Comparison of ENCODE assay signal across 14 cellular contexts in the genomic region with DNA sequence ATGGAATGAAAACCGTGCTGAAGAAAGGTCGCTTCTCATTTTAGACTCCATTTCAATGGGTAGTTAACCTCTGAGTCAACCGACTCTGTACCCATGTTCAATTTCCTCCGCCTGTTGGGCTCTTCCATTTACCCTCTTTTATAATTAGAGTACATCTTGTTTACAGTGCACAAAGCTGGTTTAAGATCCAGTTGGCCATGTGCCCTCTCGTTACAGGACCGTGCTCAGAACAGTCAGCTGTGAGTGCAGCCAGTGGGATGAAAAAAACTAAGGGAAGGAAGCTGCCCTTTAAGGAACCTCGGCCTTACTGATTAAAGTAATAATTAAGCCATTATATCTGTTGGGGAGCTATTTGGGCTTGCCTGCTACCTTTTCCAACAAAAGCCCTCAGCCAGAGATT.
DNase-seq lines count a peak whose midpoint lies in the region; ATAC-seq, FAIRE-seq and TF ChIP-seq lines count a peak whose summit lies in the region.
"Had no signal": no experiment of that assay in that cellular context is flagged by ENCODE, and none has a peak within 500 bp of the region (broad histone marks: within the 10 kb centered on the region; RNA-seq: fewer than 3 reads in every experiment).

No MANE protein-coding gene starts in this region.

- H3K27ac ChIP-seq in kidney (ENCODE audit: low read depth in 2 of 2, low read length in 2 of 2) (peak overlapping the region; percentile 79 to 81), skeletal muscle tissue (ENCODE audit: low read depth, low read length) (peak overlapping the region; percentile 32)
- H3K27ac ChIP-seq: BLaER1 had no signal

- no peak overlapping the region for H3K4me3 Mint-ChIP-seq in activated CD4-positive, alpha-beta T cell treated with anti-CD3 and anti-CD28 coated beads for 36 hours
- H3K4me3 Mint-ChIP-seq: activated CD8-positive, alpha-beta memory T cell treated with anti-CD3 and anti-CD28 coated beads, Interleukin-2, amount 10 ng/mL, durations not matched to agents 7 days and 5 days; neural crest cell; stimulated activated effector memory CD8-positive, alpha-beta T cell treated with anti-CD3 and anti-CD28 coated beads, Interleukin-12 subunit alpha, Interleukin-12 subunit beta, amount 100 ng/mL, for 72 hours had no signal

- no peaks in the 10 kb centered on the region for H3K36me3 ChIP-seq in kidney (ENCODE audit: control insufficient read depth in 1 of 2, insufficient read depth in 2 of 2, low read length in 2 of 2)
- no peaks in the 10 kb centered on the region for H3K36me3 ChIP-seq in skeletal muscle tissue (ENCODE audit: control insufficient read depth in 3 of 3, insufficient read depth in 3 of 3, low read length in 3 of 3)
- H3K36me3 ChIP-seq: BLaER1 had no signal

- intact Hi-C loops in kidney (cut with DNase I): no loop called here
- intact Hi-C loops in activated CD4-positive, alpha-beta T cell treated with anti-CD3 and anti-CD28 coated beads for 36 hours (cut with DNase I, micrococcal nuclease): no loop called here

- POLR2A ChIA-PET in activated CD4-positive, alpha-beta T cell treated with anti-CD3 and anti-CD28 coated beads for 36 hours (lab: Charles Lee): no interaction called here

- H3K27me3 Mint-ChIP-seq in activated CD4-positive, alpha-beta T cell treated with anti-CD3 and anti-CD28 coated beads for 36 hours: peaks cover 11% of the 10 kb centered on the region

- H3K9me3 ChIP-seq in kidney (ENCODE audit: control insufficient read depth in 1 of 2, low read length in 2 of 2) (no peaks in the 10 kb centered on the region), skeletal muscle tissue (ENCODE audit: control insufficient read depth in 3 of 3, low read length in 3 of 3) (no peaks in the 10 kb centered on the region)
- H3K9me3 ChIP-seq: BLaER1 had no signal

- peak; percentile 97 for FAIRE-seq in TTC549 (lab: Jason Lieb, UNC)
- peak; percentile 3 for FAIRE-seq in kidney (lab: Jason Lieb, UNC)
- FAIRE-seq: frontal cortex had no signal

- no peak overlapping the region for H3K27ac Mint-ChIP-seq in activated CD4-positive, alpha-beta T cell treated with anti-CD3 and anti-CD28 coated beads for 36 hours
- H3K27ac Mint-ChIP-seq: activated CD8-positive, alpha-beta memory T cell treated with anti-CD3 and anti-CD28 coated beads, Interleukin-2, amount 10 ng/mL, durations not matched to agents 7 days and 5 days; stimulated activated effector memory CD8-positive, alpha-beta T cell treated with anti-CD3 and anti-CD28 coated beads, Interleukin-12 subunit alpha, Interleukin-12 subunit beta, amount 100 ng/mL, for 72 hours had no signal

- H3K4me3 ChIP-seq in kidney (ENCODE audit: low read length in 2 of 2) (peak overlapping the region in 1 of 2 donors; percentile 43), skeletal muscle tissue (ENCODE audit: low read length in 3 of 3) (no peak overlapping the region)
- H3K4me3 ChIP-seq: BLaER1 had no signal

- H3K9ac ChIP-seq in kidney (ENCODE audit: low read length in 2 of 2) (peak overlapping the region in 1 of 2 donors; percentile 20), skeletal muscle tissue (ENCODE audit: low read depth in 1 of 3, low read length in 3 of 3) (no peak overlapping the region)
- H3K9ac ChIP-seq: BLaER1 had no signal

- no peaks in the 10 kb centered on the region for H3K9me3 Mint-ChIP-seq in activated CD4-positive, alpha-beta T cell treated with anti-CD3 and anti-CD28 coated beads for 36 hours (ENCODE audit: low read depth)
- H3K9me3 Mint-ChIP-seq: neural crest cell; stimulated activated effector memory CD8-positive, alpha-beta T cell treated with anti-CD3 and anti-CD28 coated beads, Interleukin-12 subunit alpha, Interleukin-12 subunit beta, amount 100 ng/mL, for 72 hours had no signal

- no peaks in the 10 kb centered on the region for H3K4me1 Mint-ChIP-seq in activated CD4-positive, alpha-beta T cell treated with anti-CD3 and anti-CD28 coated beads for 36 hours
- H3K4me1 Mint-ChIP-seq: activated CD8-positive, alpha-beta memory T cell treated with anti-CD3 and anti-CD28 coated beads, Interleukin-2, amount 10 ng/mL, durations not matched to agents 7 days and 5 days had no signal

- ATAC-seq in activated CD4-positive, alpha-beta T cell treated with anti-CD3 and anti-CD28 coated beads for 36 hours: no peak
- ATAC-seq: activated CD8-positive, alpha-beta memory T cell treated with anti-CD3 and anti-CD28 coated beads, Interleukin-2, amount 10 ng/mL, durations not matched to agents 7 days and 5 days; stimulated activated effector memory CD8-positive, alpha-beta T cell treated with anti-CD3 and anti-CD28 coated beads, Interleukin-12 subunit alpha, Interleukin-12 subunit beta, amount 100 ng/mL, for 72 hours had no signal

- CTCF ChIA-PET in activated CD4-positive, alpha-beta T cell treated with anti-CD3 and anti-CD28 coated beads for 36 hours (lab: Charles Lee): interaction anchor here (0.8 to 1.6 kb wide), 2 partner anchors 19 to 31 kb away, joined by 3 read pairs; no protein-coding TSS in a partner anchor

- peaks cover 22 to 39% of the 10 kb centered on the region in 2 donors for H3K4me1 ChIP-seq in kidney (ENCODE audit: control insufficient read depth in 1 of 2, insufficient read depth in 1 of 2, low read depth in 1 of 2, low read length in 2 of 2)
- H3K4me1 ChIP-seq in skeletal muscle tissue (ENCODE audit: control insufficient read depth in 3 of 3, insufficient read depth in 3 of 3, low read length in 3 of 3): peaks cover 15 to 32% (median 25%) of the 10 kb centered on the region in 3 donors

- peaks cover 0 to 4% (median 3%) of the 10 kb centered on the region in 3 donors for H3K27me3 ChIP-seq in skeletal muscle tissue (ENCODE audit: control insufficient read depth in 3 of 3, insufficient read depth in 3 of 3, low read length in 3 of 3)
- H3K27me3 ChIP-seq: BLaER1 had no signal

- H3K36me3 Mint-ChIP-seq in activated CD4-positive, alpha-beta T cell treated with anti-CD3 and anti-CD28 coated beads for 36 hours (ENCODE audit: low read depth): no peaks in the 10 kb centered on the region
- H3K36me3 Mint-ChIP-seq: activated CD8-positive, alpha-beta memory T cell treated with anti-CD3 and anti-CD28 coated beads, Interleukin-2, amount 10 ng/mL, durations not matched to agents 7 days and 5 days; stimulated activated effector memory CD8-positive, alpha-beta T cell treated with anti-CD3 and anti-CD28 coated beads, Interleukin-12 subunit alpha, Interleukin-12 subunit beta, amount 100 ng/mL, for 72 hours had no signal

- no peak for TF ChIP-seq CTCF in kidney (IDR thresholded peaks at IDR 0.05; ENCODE audit: borderline replicate concordance, extremely low read depth, insufficient read depth)

- DNase-seq in M059J (ENCODE audit: low read depth) (peak; percentile 72), kidney (no peak), RKO (ENCODE audit: low spot score) (no peak), DMS114 treated with DMSO at 0.1 percent for 48 hours (lab: John Stamatoyannopoulos, UW; ENCODE audit: unreplicated experiment) (no peak), mesenteric fat pad (ENCODE audit: low spot score) (no peak)
- DNase-seq in activated CD4-positive, alpha-beta T cell treated with anti-CD3 and anti-CD28 coated beads for 36 hours: no peak
- DNase-seq: activated CD8-positive, alpha-beta memory T cell treated with anti-CD3 and anti-CD28 coated beads, Interleukin-2, amount 10 ng/mL, durations not matched to agents 7 days and 5 days; NCI-H510A had no signal
